8 cellular contexts compared by ENCODE assay signal in the genomic region with DNA sequence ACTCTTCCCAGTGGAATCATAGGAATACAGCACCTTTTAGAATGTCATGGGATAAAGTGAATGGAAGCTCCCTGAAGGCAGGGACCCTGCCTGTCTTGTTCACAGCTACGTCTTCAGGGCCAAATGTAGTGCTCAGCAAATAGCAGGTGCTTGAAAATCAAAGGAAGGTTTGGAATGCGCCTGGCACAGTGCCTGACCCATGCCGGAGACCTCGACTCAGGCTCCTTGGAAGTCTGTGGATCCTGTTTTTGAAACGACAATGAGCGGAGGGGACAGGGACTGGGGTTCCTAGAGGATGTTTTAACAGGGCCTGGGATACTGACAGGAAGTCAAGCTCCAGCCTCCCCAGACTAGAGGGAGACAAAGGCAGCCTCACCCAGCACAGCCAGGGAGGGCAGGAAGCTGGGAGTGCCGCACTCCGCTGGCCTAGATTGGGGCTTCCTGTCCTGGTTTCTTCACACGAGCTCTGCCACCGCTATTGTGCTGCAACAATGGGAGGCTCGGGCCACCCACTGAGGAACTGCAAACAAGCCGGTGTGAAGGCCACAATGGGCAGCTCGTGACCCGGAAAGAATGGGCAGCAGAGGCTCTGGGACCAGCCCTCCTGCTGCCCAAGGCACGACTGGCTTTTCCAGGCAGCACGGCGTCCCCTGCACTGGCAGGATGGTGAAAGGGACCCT.
DNase-seq lines count a peak whose midpoint lies in the region; ATAC-seq and TF ChIP-seq lines count a peak whose summit lies in the region.

No MANE protein-coding gene starts in this region.

- H3K36me3 Mint-ChIP-seq in stimulated activated effector memory CD8-positive, alpha-beta T cell treated with anti-CD3 and anti-CD28 coated beads, Interleukin-12 subunit alpha, Interleukin-12 subunit beta, amount 100 ng/mL, for 72 hours: peaks cover 52% of the 10 kb centered on the region

- peak overlapping the region; percentile 64 for H3K4me3 Mint-ChIP-seq in stimulated activated effector memory CD8-positive, alpha-beta T cell treated with anti-CD3 and anti-CD28 coated beads, Interleukin-12 subunit alpha, Interleukin-12 subunit beta, amount 100 ng/mL, for 72 hours

- DNase-seq in CD1c-positive myeloid dendritic cell (ENCODE audit: extremely low spot score): peak; percentile 69
- DNase-seq in NCI-H146 treated with DMSO at 0.1 percent for 48 hours (lab: John Stamatoyannopoulos, UW; ENCODE audit: unreplicated experiment): peak; percentile 97
- peak; percentile 36 for DNase-seq in activated T-helper 9 cell treated with anti-CD3 and anti-CD28 coated beads, Interleukin-2, amount 50 U/mL, for 16 hours (ENCODE audit: low read depth)
- peak; percentile 58 to 73 for DNase-seq in hippocampal formation (lab: John Stamatoyannopoulos, UW)
- DNase-seq in stimulated activated effector memory CD8-positive, alpha-beta T cell treated with anti-CD3 and anti-CD28 coated beads, Interleukin-12 subunit alpha, Interleukin-12 subunit beta, amount 100 ng/mL, for 72 hours (ENCODE audit: low spot score in 2 of 2): no peak
- DNase-seq in tibial artery: no peak
- DNase-seq in cerebellar nuclear complex (lab: John Stamatoyannopoulos, UW): no peak

- intact Hi-C loops in tibial artery (cut with DNase I; ENCODE audit: low total_unique reads): no loop called here

- ATAC-seq in stimulated activated effector memory CD8-positive, alpha-beta T cell treated with anti-CD3 and anti-CD28 coated beads, Interleukin-12 subunit alpha, Interleukin-12 subunit beta, amount 100 ng/mL, for 72 hours: peak; percentile 81
- ATAC-seq in HG02870 (IDR thresholded peaks at IDR 0.05; ENCODE audit: unreplicated experiment): no peak

- H3K27ac ChIP-seq in tibial artery: no peak overlapping the region

- peaks cover 0 to 5% (median under 1%) of the 10 kb centered on the region in 4 donors for H3K4me1 ChIP-seq in tibial artery

- H3K9me3 Mint-ChIP-seq in stimulated activated effector memory CD8-positive, alpha-beta T cell treated with anti-CD3 and anti-CD28 coated beads, Interleukin-12 subunit alpha, Interleukin-12 subunit beta, amount 100 ng/mL, for 72 hours: no peaks in the 10 kb centered on the region

- H3K36me3 ChIP-seq in tibial artery: no peaks in the 10 kb centered on the region

- H3K9me3 ChIP-seq in tibial artery: peaks cover 0 to 6% (median 0%) of the 10 kb centered on the region in 3 donors

- H3K4me1 Mint-ChIP-seq in stimulated activated effector memory CD8-positive, alpha-beta T cell treated with anti-CD3 and anti-CD28 coated beads, Interleukin-12 subunit alpha, Interleukin-12 subunit beta, amount 100 ng/mL, for 72 hours: peaks cover 78% of the 10 kb centered on the region

- H3K27ac Mint-ChIP-seq in stimulated activated effector memory CD8-positive, alpha-beta T cell treated with anti-CD3 and anti-CD28 coated beads, Interleukin-12 subunit alpha, Interleukin-12 subunit beta, amount 100 ng/mL, for 72 hours: peak overlapping the region; percentile 87

- H3K27me3 ChIP-seq in tibial artery: no peaks in the 10 kb centered on the region

- H3K4me3 ChIP-seq in tibial artery: no peak overlapping the region

- no peak for TF ChIP-seq CTCF in tibial artery (IDR thresholded peaks at IDR 0.05)

Comparison
In these comparisons a context has a peak if more than half of its experiments do, and no peak if none do; other contexts are left out.
1. DNase-seq: peak in CD1c-positive myeloid dendritic cell (single experiment), NCI-H146 treated with DMSO at 0.1 percent for 48 hours (single experiment), activated T-helper 9 cell treated with anti-CD3 and anti-CD28 coated beads, Interleukin-2, amount 50 U/mL, for 16 hours (single experiment) and hippocampal formation (2 of 2); none in stimulated activated effector memory CD8-positive, alpha-beta T cell treated with anti-CD3 and anti-CD28 coated beads, Interleukin-12 subunit alpha, Interleukin-12 subunit beta, amount 100 ng/mL, for 72 hours (0 of 2), tibial artery (0 of 2) and cerebellar nuclear complex (0 of 2).